23 cellular contexts compared by ENCODE assay signal in genomic region chr11:19785265-19785664, GRCh38.
"Had no signal": no experiment of that assay in that cellular context is flagged by ENCODE, and none has a peak within 500 bp of the region (broad histone marks: within the 10 kb centered on the region; RNA-seq: fewer than 3 reads in every experiment).

No MANE protein-coding gene starts in this region.

- ATAC-seq: gastrocnemius medialis; left lobe of liver; naive thymus-derived CD8-positive, alpha-beta T cell; psoas muscle; right cardiac atrium; stimulated activated memory B cell treated with anti-CD40 and anti-IgM and Interleukin-4, amounts not matched to agents 10 μg/mL and 1 μg/mL and 100 μg/mL, for 72 hours had no signal

- H3K27me3 ChIP-seq: dorsolateral prefrontal cortex, gastrocnemius medialis, ovary, sigmoid colon, spleen, tibial nerve, upper lobe of left lung, uterus had no signal

- H3K36me3 ChIP-seq: gastrocnemius medialis, ovary, sigmoid colon, spleen, thoracic aorta, tibial nerve, upper lobe of left lung, uterus had no signal

- H3K4me1 ChIP-seq: gastrocnemius medialis, psoas muscle had no signal

- H3K4me3 ChIP-seq: dorsolateral prefrontal cortex, gastrocnemius medialis, ovary, psoas muscle, sigmoid colon, spleen, thoracic aorta, tibial nerve, upper lobe of left lung, uterus had no signal

- H3K9me3 ChIP-seq: ovary, psoas muscle, sigmoid colon, spleen, thoracic aorta, tibial nerve, upper lobe of left lung, uterus had no signal

- H3K27ac ChIP-seq: dorsolateral prefrontal cortex, gastrocnemius medialis, ovary, psoas muscle, sigmoid colon, spleen, thoracic aorta, tibial nerve, upper lobe of left lung, uterus had no signal

- DNase-seq: dorsolateral prefrontal cortex; effector CD4-positive, alpha-beta T cell; foreskin fibroblast; gastrocnemius medialis; head of caudate nucleus; kidney; mammary epithelial cell; naive thymus-derived CD8-positive, alpha-beta T cell; nephron progenitor cell; nucleus accumbens; ovary; posterior cingulate gyrus; psoas muscle; right cardiac atrium; sigmoid colon; spleen; stimulated activated CD4-positive, alpha-beta T cell treated with anti-CD3 and anti-CD28 coated beads, Interleukin-4, amount 100 ng/mL, for 4 hours; upper lobe of left lung; uterus had no signal
